19 cellular contexts compared by ENCODE assay signal in genomic region chr1:172616646-172617045, GRCh38. TPM values are rescaled to one million over a fixed set of nuclear protein-coding genes. Genes with fewer than 3 reads are reported as not detected.
"Had no signal": no experiment of that assay in that cellular context is flagged by ENCODE, and none has a peak within 500 bp of the region (broad histone marks: within the 10 kb centered on the region; RNA-seq: fewer than 3 reads in every experiment).

No MANE protein-coding gene starts in this region.

- H3K27ac Mint-ChIP-seq: activated naive CD8-positive, alpha-beta T cell; activated T-cell treated with anti-CD3 and anti-CD28 coated beads, Interleukin-2, amount 50 U/mL, for 24 hours; activated T-helper 17 cell treated with anti-CD3 and anti-CD28 coated beads, Interleukin-2, amount 50 U/mL, for 72 hours; stimulated activated memory B cell treated with anti-CD40 and anti-IgM and Interleukin-4, amounts not matched to agents 10 μg/mL and 1 μg/mL and 100 μg/mL, for 72 hours; type B pancreatic cell had no signal

- H3K4me3 ChIP-seq: esophagus muscularis mucosa, left lung, lung, sigmoid colon, smooth muscle cell, testis had no signal

- H3K27me3 ChIP-seq: esophagus muscularis mucosa, left lung, sigmoid colon, testis had no signal

- ATAC-seq: activated T-helper 17 cell treated with anti-CD3 and anti-CD28 coated beads, Interleukin-2, amount 50 U/mL, for 72 hours; left lung; naive thymus-derived CD4-positive, alpha-beta T cell; stimulated activated memory B cell treated with anti-CD40 and anti-IgM and Interleukin-4, amounts not matched to agents 10 μg/mL and 1 μg/mL and 100 μg/mL, for 72 hours had no signal

- H3K27me3 Mint-ChIP-seq: activated naive CD8-positive, alpha-beta T cell; activated T-cell treated with anti-CD3 and anti-CD28 coated beads, Interleukin-2, amount 50 U/mL, for 24 hours; activated T-helper 17 cell treated with anti-CD3 and anti-CD28 coated beads, Interleukin-2, amount 50 U/mL, for 72 hours; central memory CD8-positive, alpha-beta T cell; stimulated activated memory B cell treated with anti-CD40 and anti-IgM and Interleukin-4, amounts not matched to agents 10 μg/mL and 1 μg/mL and 100 μg/mL, for 72 hours; type B pancreatic cell had no signal

- H3K9me3 ChIP-seq: testis had no signal

- H3K4me3 Mint-ChIP-seq: activated naive CD8-positive, alpha-beta T cell; activated T-cell treated with anti-CD3 and anti-CD28 coated beads, Interleukin-2, amount 50 U/mL, for 24 hours; activated T-helper 17 cell treated with anti-CD3 and anti-CD28 coated beads, Interleukin-2, amount 50 U/mL, for 72 hours; central memory CD8-positive, alpha-beta T cell; naive thymus-derived CD4-positive, alpha-beta T cell; neural crest cell; stimulated activated memory B cell treated with anti-CD40 and anti-IgM and Interleukin-4, amounts not matched to agents 10 μg/mL and 1 μg/mL and 100 μg/mL, for 72 hours; type B pancreatic cell had no signal

- DNase-seq: activated CD4-positive, alpha-beta T cell treated with anti-CD3 and anti-CD28 coated beads for 1 hour; activated naive CD4-positive, alpha-beta T cell; activated T-cell treated with anti-CD3 and anti-CD28 coated beads, Interleukin-2, amount 50 U/mL, for 24 hours; hippocampal formation; kidney glomerular epithelial cell; left lung; naive thymus-derived CD4-positive, alpha-beta T cell; sigmoid colon; stimulated activated CD4-positive, alpha-beta T cell treated with anti-CD3 and anti-CD28 coated beads, Interleukin-15, amount 100 ng/mL, for 24 hours; testis had no signal

- H3K4me1 Mint-ChIP-seq: activated T-helper 17 cell treated with anti-CD3 and anti-CD28 coated beads, Interleukin-2, amount 50 U/mL, for 72 hours; naive thymus-derived CD4-positive, alpha-beta T cell; neural crest cell; stimulated activated memory B cell treated with anti-CD40 and anti-IgM and Interleukin-4, amounts not matched to agents 10 μg/mL and 1 μg/mL and 100 μg/mL, for 72 hours had no signal

- H3K36me3 ChIP-seq: sigmoid colon had no signal

- H3K27ac ChIP-seq: esophagus muscularis mucosa, left lung, sigmoid colon, testis had no signal

- H3K4me2 ChIP-seq: smooth muscle cell had no signal

- H3K4me1 ChIP-seq: esophagus muscularis mucosa, sigmoid colon, testis had no signal

RNA-seq across cellular contexts. Expression of gene FASLG, which starts 42.3 kb away (rescaled TPM):
- polyA plus RNA-seq: naive thymus-derived CD4-positive, alpha-beta T cell; smooth muscle cell had no signal
